Comparison of ENCODE assay signal across 1 cellular context in the genomic region with DNA sequence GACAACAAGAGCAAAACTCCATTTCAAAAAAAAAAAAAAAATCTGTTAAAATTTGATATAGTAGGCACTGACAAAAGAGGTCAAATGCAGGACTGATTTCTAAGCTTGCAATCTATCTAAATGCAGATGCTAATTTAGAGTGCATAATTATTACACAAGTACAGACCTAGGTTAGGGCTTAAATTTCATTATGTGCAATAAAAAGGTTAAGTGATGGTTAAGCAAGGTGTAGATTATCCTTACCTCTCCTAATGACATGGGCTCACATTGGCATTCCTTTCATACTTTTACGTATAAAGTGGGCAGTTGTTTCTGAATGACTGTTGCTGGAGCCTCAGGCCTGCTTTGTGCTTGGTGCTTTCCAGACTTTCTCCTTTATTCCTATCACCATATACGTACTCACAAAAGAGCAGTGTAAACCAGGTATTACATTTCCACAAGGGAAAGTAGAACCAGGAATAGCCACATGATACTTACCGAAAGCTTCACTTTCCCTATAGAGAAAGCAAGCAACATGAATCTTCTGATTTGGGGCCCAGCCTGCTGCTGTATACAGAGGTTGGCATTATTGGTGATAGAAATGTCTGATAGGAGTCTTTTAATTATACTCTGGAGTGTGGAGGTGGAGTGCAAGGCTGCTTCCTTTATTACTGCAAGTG.
TF ChIP-seq lines count a peak whose summit lies in the region.

No MANE protein-coding gene starts in this region.

TF ChIP-seq in HCT116, 20 proteins besides CTCF, POLR2A, EP300 and RAD21:
- TF ChIP-seq TCF7L2 (IDR thresholded peaks at IDR 0.05; ENCODE audit: borderline replicate concordance, extremely low read depth, insufficient read depth, insufficient read length) (no peak), CBX3 (IDR thresholded peaks at IDR 0.05; ENCODE audit: low read depth) (no peak)
- TF ChIP-seq, protein P1, sequence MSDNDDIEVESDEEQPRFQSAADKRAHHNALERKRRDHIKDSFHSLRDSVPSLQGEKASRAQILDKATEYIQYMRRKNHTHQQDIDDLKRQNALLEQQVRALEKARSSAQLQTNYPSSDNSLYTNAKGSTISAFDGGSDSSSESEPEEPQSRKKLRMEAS (IDR thresholded peaks at IDR 0.05), result 0 out of 2 replicates have a peak, but pooled peaks have one; percentile 12
